8 cellular contexts compared by ENCODE assay signal in the genomic region with DNA sequence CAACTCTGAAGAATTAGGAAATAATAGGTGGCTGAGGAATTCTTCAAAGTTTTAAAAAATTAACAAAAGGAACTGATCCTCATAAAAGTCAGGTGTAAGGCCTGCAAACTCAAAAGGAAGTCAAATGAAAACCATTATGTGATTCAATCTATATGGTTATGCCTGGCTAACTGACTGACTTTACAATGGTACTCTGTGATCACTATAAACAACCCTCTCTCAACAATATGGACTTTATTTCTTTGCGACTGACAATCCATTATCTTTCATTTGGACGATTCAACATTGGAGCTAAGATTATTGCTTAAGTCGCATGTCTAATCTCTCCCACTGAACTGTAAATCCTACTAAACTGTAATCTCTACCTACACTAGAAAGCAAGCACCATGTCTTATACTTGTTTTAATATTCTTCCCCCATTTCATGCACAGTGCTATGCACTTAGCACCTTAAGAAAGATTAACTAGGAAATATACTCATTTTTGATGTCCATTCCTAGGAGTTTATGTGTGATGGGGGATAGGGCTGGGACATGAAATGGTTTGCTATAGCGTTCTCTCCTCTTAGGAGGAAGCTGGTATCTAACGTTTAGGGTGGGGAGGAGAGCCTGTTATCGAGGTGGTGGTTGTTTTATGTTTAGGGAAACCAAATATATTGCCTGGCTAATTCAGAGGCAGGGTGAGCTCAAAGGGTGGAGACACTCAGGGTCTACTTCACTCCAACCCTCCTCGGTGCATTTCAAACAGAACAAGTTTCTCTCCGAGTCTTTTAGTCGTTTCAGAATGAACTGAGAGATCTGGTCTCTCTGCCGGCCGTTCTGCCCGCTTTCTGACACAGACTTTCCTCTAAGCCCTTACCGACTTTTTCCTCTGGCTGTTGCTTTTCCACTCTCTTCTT. TPM values are rescaled to one million over a fixed set of nuclear protein-coding genes. Genes with fewer than 3 reads are reported as not detected.
DNase-seq lines count a peak whose midpoint lies in the region; ATAC-seq and TF ChIP-seq lines count a peak whose summit lies in the region.

No MANE protein-coding gene starts in this region.

- peak overlapping the region; percentile 84 for H3K27ac ChIP-seq in fibroblast of lung (ENCODE audit: insufficient read depth, low read length)
- H3K27ac ChIP-seq in naive thymus-derived CD4-positive, alpha-beta T cell (ENCODE audit: low read depth, low read length), result peak overlapping the region; percentile 95

- peaks cover 43% of the 10 kb centered on the region for H3K4me1 Mint-ChIP-seq in activated CD8-positive, alpha-beta T cell treated with anti-CD3 and anti-CD28 coated beads for 36 hours (ENCODE audit: low read depth)
- peaks cover 23 to 70% (median 52%) of the 10 kb centered on the region in 7 donors for H3K4me1 Mint-ChIP-seq in naive thymus-derived CD4-positive, alpha-beta T cell

- H3K4me2 ChIP-seq in fibroblast of lung (ENCODE audit: extremely low read depth, insufficient read depth, low read length), result peak overlapping the region; percentile 98

- H3K9me3 ChIP-seq in fibroblast of lung (ENCODE audit: control insufficient read depth, insufficient read depth, low read depth, low read length), result no peaks in the 10 kb centered on the region
- no peaks in the 10 kb centered on the region for H3K9me3 ChIP-seq in naive thymus-derived CD4-positive, alpha-beta T cell (ENCODE audit: control insufficient read depth in 2 of 3, low read length in 3 of 3)

- POLR2A ChIA-PET in activated CD8-positive, alpha-beta T cell treated with anti-CD3 and anti-CD28 coated beads for 36 hours (lab: Charles Lee), result interaction anchor here (0.5 to 3.6 kb wide), 9 partner anchors 8 to 101 kb away, joined by 3 to 30 read pairs (median 4); a partner anchor contains a TSS
- POLR2A ChIA-PET in naive thymus-derived CD4-positive, alpha-beta T cell (lab: Charles Lee), result interaction anchor here (0.5 to 8.4 kb wide), 23 partner anchors 9 to 624 kb away, joined by 3 to 288 read pairs (median 4); a partner anchor contains a TSS

- H3K9ac ChIP-seq in fibroblast of lung (ENCODE audit: insufficient read depth, low read length), result peak overlapping the region; percentile 89

- peaks cover 3% of the 10 kb centered on the region for H3K4me1 ChIP-seq in fibroblast of lung (ENCODE audit: control insufficient read depth, extremely low read depth, insufficient read depth, low read length)
- H3K4me1 ChIP-seq in naive thymus-derived CD4-positive, alpha-beta T cell (ENCODE audit: control insufficient read depth in 2 of 2, insufficient read depth in 2 of 2, low read length in 2 of 2), result peaks cover 39 to 49% of the 10 kb centered on the region in 2 donors

- H3K27me3 Mint-ChIP-seq in activated CD8-positive, alpha-beta T cell treated with anti-CD3 and anti-CD28 coated beads for 36 hours, result no peaks in the 10 kb centered on the region
- H3K27me3 Mint-ChIP-seq in naive thymus-derived CD4-positive, alpha-beta T cell, result no peaks in the 10 kb centered on the region

- H3K4me3 Mint-ChIP-seq in activated CD8-positive, alpha-beta T cell treated with anti-CD3 and anti-CD28 coated beads for 36 hours, result peak overlapping the region; percentile 96
- H3K4me3 Mint-ChIP-seq in naive thymus-derived CD4-positive, alpha-beta T cell, result peak overlapping the region; percentile 96 to 99 (median 98)

- CTCF ChIA-PET in activated CD8-positive, alpha-beta T cell treated with anti-CD3 and anti-CD28 coated beads for 36 hours (lab: Charles Lee), result interaction anchor here (0.8 to 1.6 kb wide), 4 partner anchors 12 to 123 kb away, joined by 3 to 4 read pairs (median 3); no protein-coding TSS in a partner anchor
- CTCF ChIA-PET in naive thymus-derived CD4-positive, alpha-beta T cell (lab: Charles Lee), result interaction anchor here (0.9 to 1.4 kb wide), 2 partner anchors 34 to 49 kb away, joined by 3 to 4 read pairs; a partner anchor contains a TSS

- H3K79me2 ChIP-seq in fibroblast of lung (ENCODE audit: control insufficient read depth, insufficient read depth, low read length), result peaks cover 53% of the 10 kb centered on the region

- in situ Hi-C loops in Caki2 (cut with HindIII; ENCODE audit: low pct_unique_long_range_greater_than_20kb, low sequenced_read_pairs), result no loop called here
- in situ Hi-C loops in KBM-7 (cut with MboI; ENCODE audit: low pct_unique_long_range_greater_than_20kb, low sequenced_read_pairs), result no loop called here

- no peaks in the 10 kb centered on the region for H3K36me3 ChIP-seq in fibroblast of lung (ENCODE audit: control insufficient read depth, insufficient read depth, low read length)
- H3K36me3 ChIP-seq in naive thymus-derived CD4-positive, alpha-beta T cell (ENCODE audit: control insufficient read depth in 2 of 3, insufficient read depth in 3 of 3, low read length in 3 of 3), result peaks cover 0 to 13% (median 9%) of the 10 kb centered on the region in 3 experiments

- H3K4me3 ChIP-seq in fibroblast of lung (replicated peaks in 1 of 4; ENCODE audit: control extremely low read depth in 1 of 4, insufficient read depth in 1 of 4, low read depth in 3 of 4, low read length in 4 of 4), result peak overlapping the region; percentile 81 to 99 (median 91)
- peak overlapping the region; percentile 98 for H3K4me3 ChIP-seq in naive thymus-derived CD4-positive, alpha-beta T cell (ENCODE audit: low read length)

- no peaks in the 10 kb centered on the region for H3K27me3 ChIP-seq in fibroblast of lung (ENCODE audit: control insufficient read depth, insufficient read depth, low read length)
- no peaks in the 10 kb centered on the region for H3K27me3 ChIP-seq in naive thymus-derived CD4-positive, alpha-beta T cell (ENCODE audit: control insufficient read depth in 2 of 2, insufficient read depth in 2 of 2, low read length in 2 of 2)

- H4K20me1 ChIP-seq in fibroblast of lung (ENCODE audit: control insufficient read depth, extremely low read depth, insufficient read depth, low read length), result no peaks in the 10 kb centered on the region

- peak; percentile 20 for DNase-seq in Caki2 (ENCODE audit: low read depth)
- peak; percentile 52 for DNase-seq in KBM-7
- DNase-seq in activated CD8-positive, alpha-beta T cell treated with anti-CD3 and anti-CD28 coated beads for 36 hours, result peak; percentile 51
- DNase-seq in fibroblast of lung (ENCODE audit: low read depth in 2 of 2), result peak; percentile 32 to 34
- peak in 8 of 9 donors; percentile 23 to 59 (median 38) for DNase-seq in naive thymus-derived CD4-positive, alpha-beta T cell
- no peak for DNase-seq in NCI-H1436 (lab: John Stamatoyannopoulos, UW)
- no peak for DNase-seq in NCI-H187 (lab: John Stamatoyannopoulos, UW)

- H3K36me3 Mint-ChIP-seq in activated CD8-positive, alpha-beta T cell treated with anti-CD3 and anti-CD28 coated beads for 36 hours (ENCODE audit: low read depth), result peaks cover 18% of the 10 kb centered on the region
- H3K36me3 Mint-ChIP-seq in naive thymus-derived CD4-positive, alpha-beta T cell, result peaks cover 4 to 26% (median 22%) of the 10 kb centered on the region in 5 donors

- peak; percentile 11 for ATAC-seq in activated CD8-positive, alpha-beta T cell treated with anti-CD3 and anti-CD28 coated beads for 36 hours
- peak; percentile 8 for ATAC-seq in naive thymus-derived CD4-positive, alpha-beta T cell
- no peak for ATAC-seq in HG02798 (IDR thresholded peaks at IDR 0.05; ENCODE audit: poor library complexity, unreplicated experiment)

- intact Hi-C loops in activated CD8-positive, alpha-beta T cell treated with anti-CD3 and anti-CD28 coated beads for 36 hours (cut with micrococcal nuclease), result loop anchor here (5.0 to 10.0 kb wide), 3 partner anchors 51 to 124 kb away; a partner anchor contains a TSS
- intact Hi-C loops in naive thymus-derived CD4-positive, alpha-beta T cell (cut with micrococcal nuclease), result loop anchor here (2.0 to 5.0 kb wide), 8 partner anchors 15 to 136 kb away; a partner anchor contains a TSS

- H2AFZ ChIP-seq in fibroblast of lung (ENCODE audit: low read length), result peak overlapping the region; percentile 31

- no peaks in the 10 kb centered on the region for H3K9me3 Mint-ChIP-seq in activated CD8-positive, alpha-beta T cell treated with anti-CD3 and anti-CD28 coated beads for 36 hours
- peaks cover 0 to 5% (median 0%) of the 10 kb centered on the region in 11 donors for H3K9me3 Mint-ChIP-seq in naive thymus-derived CD4-positive, alpha-beta T cell

- H3K27ac Mint-ChIP-seq in activated CD8-positive, alpha-beta T cell treated with anti-CD3 and anti-CD28 coated beads for 36 hours, result peak overlapping the region; percentile 97
- H3K27ac Mint-ChIP-seq in naive thymus-derived CD4-positive, alpha-beta T cell, result peak overlapping the region; percentile 89 to 99 (median 98)

- no peak for TF ChIP-seq CTCF in activated CD8-positive, alpha-beta T cell treated with anti-CD3 and anti-CD28 coated beads for 36 hours (IDR thresholded peaks at IDR 0.05)
- TF ChIP-seq CTCF in fibroblast of lung (conservative IDR thresholded peaks at IDR 0.05 in 1 of 2, IDR thresholded peaks at IDR 0.05 in 1 of 2; ENCODE audit: low read depth in 1 of 2, low read length in 2 of 2), result no peak

RNA-seq across cellular contexts. Expression of a gene that starts 1.3 kb away (rescaled TPM):
- total RNA-seq in Caki2 (2014; rRNA removed; shearing (Covaris generic); ENCODE audit: low replicate concordance), result 24.9 and 32.6 TPM in 2 replicates
- 10 to 100 TPM; 22.9 to 23.4 TPM for total RNA-seq in activated CD8-positive, alpha-beta T cell treated with anti-CD3 and anti-CD28 coated beads for 36 hours
- total RNA-seq in fibroblast of lung, result 17.7 and 26.9 TPM in 2 replicates
- polyA plus RNA-seq in fibroblast of lung, result 28.9 and 42.6 TPM in 2 replicates
- 25.2 and 34.0 TPM in 2 replicates for polyA plus RNA-seq in fibroblast of lung (2012)
- polyA minus RNA-seq in fibroblast of lung (ENCODE audit: low replicate concordance), result 17.1 and 18.1 TPM in 2 replicates
- total RNA-seq in naive thymus-derived CD4-positive, alpha-beta T cell, result 100 to 1,000 TPM in 2 of 5 experiments, 10 to 100 TPM in 3; 68.5 to 193 (median 95.0) TPM
- polyA plus RNA-seq in naive thymus-derived CD4-positive, alpha-beta T cell, result 100 to 1,000 TPM in 1 of 2 donors, 10 to 100 TPM in 1; 56.6 to 123 TPM

RNA-seq across cellular contexts. Expression of a gene that starts 48.1 kb away (rescaled TPM):
- total RNA-seq in Caki2 (2014; rRNA removed; shearing (Covaris generic); ENCODE audit: low replicate concordance), result 239 and 247 TPM in 2 replicates
- total RNA-seq in activated CD8-positive, alpha-beta T cell treated with anti-CD3 and anti-CD28 coated beads for 36 hours, result 100 to 1,000 TPM; 402 to 404 TPM
- total RNA-seq in fibroblast of lung, result 191 and 200 TPM in 2 replicates
- polyA plus RNA-seq in fibroblast of lung, result 435 and 493 TPM in 2 replicates
- 375 and 433 TPM in 2 replicates for polyA plus RNA-seq in fibroblast of lung (2012)
- polyA minus RNA-seq in fibroblast of lung (ENCODE audit: low replicate concordance), result 24.0 and 69.8 TPM in 2 replicates
- 100 to 1,000 TPM; 317 to 510 (median 426) TPM for total RNA-seq in naive thymus-derived CD4-positive, alpha-beta T cell
- 100 to 1,000 TPM; 359 to 403 TPM for polyA plus RNA-seq in naive thymus-derived CD4-positive, alpha-beta T cell

Comparison
In these comparisons a context has a peak if more than half of its experiments do, and no peak if none do; other contexts are left out.
1. DNase-seq: peak in Caki2 (single experiment), KBM-7 (single experiment), activated CD8-positive, alpha-beta T cell treated with anti-CD3 and anti-CD28 coated beads for 36 hours (single experiment), fibroblast of lung (2 of 2) and naive thymus-derived CD4-positive, alpha-beta T cell (8 of 9); none in NCI-H1436 (single experiment) and NCI-H187 (0 of 2).